ENCODE assay signal across 1 cellular context in genomic region chr2:188870289-188870688, GRCh38.
TF ChIP-seq lines count a peak whose summit lies in the region.

No MANE protein-coding gene starts in this region.

TF ChIP-seq in SK-N-SH, 30 proteins besides CTCF, POLR2A, EP300 and RAD21 (continued from another document):
- no peak for TF ChIP-seq IRF3 (IDR thresholded peaks at IDR 0.05; ENCODE audit: low read depth, low read length)
- TF ChIP-seq FOXM1 (IDR thresholded peaks at IDR 0.05; ENCODE audit: low read depth): no peak
- TF ChIP-seq TCF12 (IDR thresholded peaks at IDR 0.05): peak; percentile 69
- no peak for TF ChIP-seq NFIC (IDR thresholded peaks at IDR 0.05; ENCODE audit: borderline replicate concordance)
- TF ChIP-seq MXI1 (IDR thresholded peaks at IDR 0.05; ENCODE audit: low read depth, low read length): no peak
- TF ChIP-seq CHD2 (IDR thresholded peaks at IDR 0.05; ENCODE audit: low read length, partially characterized antibody): no peak
- TF ChIP-seq USF1 (IDR thresholded peaks at IDR 0.05; ENCODE audit: borderline replicate concordance, low read depth): no peak
- TF ChIP-seq POLR2AphosphoS5 (IDR thresholded peaks at IDR 0.05; ENCODE audit: low read depth, low read length): no peak
- no peak for TF ChIP-seq RCOR1 (IDR thresholded peaks at IDR 0.05; ENCODE audit: low read length)
TF ChIP-seq in SK-N-SH: peak in this region for 3.
